Comparison of ENCODE assay signal across 11 cellular contexts in genomic region chr5:124655211-124655880, GRCh38.
A peak's percentile ranks its signal among the peaks of the same experiment; 100 is the strongest.
DNase-seq lines count a peak whose midpoint lies in the region; ATAC-seq and TF ChIP-seq lines count a peak whose summit lies in the region.
"Had no signal": no experiment of that assay in that cellular context is flagged by ENCODE, and none has a peak within 500 bp of the region (broad histone marks: within the 10 kb centered on the region; RNA-seq: fewer than 3 reads in every experiment).

No MANE protein-coding gene starts in this region.

- TF ChIP-seq CTCF in 22Rv1 (IDR thresholded peaks at IDR 0.05) (no peak), foreskin keratinocyte (conservative IDR thresholded peaks at IDR 0.05) (no peak)

- H3K27ac Mint-ChIP-seq in T-cell = no peak overlapping the region
- H3K27ac Mint-ChIP-seq in activated naive CD4-positive, alpha-beta T cell treated with anti-CD3 and anti-CD28 coated beads, Interleukin-2, amount 10 ng/mL, durations not matched to agents 7 days and 5 days = no peak overlapping the region
- H3K27ac Mint-ChIP-seq: dendritic cell treated with granulocyte-macrophage colony-stimulating factor and Interleukin-4, amounts not matched to agents 40 ng/mL and 50 ng/mL, for 4 days had no signal

- H3K27me3 ChIP-seq in SJCRH30 (no peaks in the 10 kb centered on the region), foreskin keratinocyte (no peaks in the 10 kb centered on the region)

- ATAC-seq in GM18909 (IDR thresholded peaks at IDR 0.05; ENCODE audit: poor library complexity, unreplicated experiment) (peak; percentile 7), foreskin keratinocyte (peak; percentile 59), T-cell (replicated peaks in 1 of 4) (no peak), HG02610 (IDR thresholded peaks at IDR 0.05; ENCODE audit: unreplicated experiment) (no peak)

- no peak overlapping the region for H3K4me3 Mint-ChIP-seq in T-cell
- H3K4me3 Mint-ChIP-seq in activated naive CD4-positive, alpha-beta T cell treated with anti-CD3 and anti-CD28 coated beads, Interleukin-2, amount 10 ng/mL, durations not matched to agents 7 days and 5 days = no peak overlapping the region
- H3K4me3 Mint-ChIP-seq: dendritic cell treated with granulocyte-macrophage colony-stimulating factor and Interleukin-4, amounts not matched to agents 40 ng/mL and 50 ng/mL, for 4 days had no signal

- DNase-seq in SJCRH30 (no peak), foreskin keratinocyte (no peak), T-cell (no peak)
- no peak for DNase-seq in activated CD4-positive, alpha-beta T cell treated with anti-CD3 and anti-CD28 coated beads for 48 hours
- DNase-seq in activated naive CD4-positive, alpha-beta T cell treated with anti-CD3 and anti-CD28 coated beads, Interleukin-2, amount 10 ng/mL, durations not matched to agents 7 days and 5 days = no peak
- DNase-seq: DND-41; NK-92 treated with Interleukin-12 subunit alpha and Interleukin-12 subunit beta, amount 100 ng/mL, for 24 hours had no signal

- no peaks in the 10 kb centered on the region for H3K9me3 ChIP-seq in SJCRH30 (replicated peaks)

- H3K4me3 ChIP-seq in SJCRH30 = no peak overlapping the region; the same call in 1 of the 2 replicates

- peaks cover 12 to 13% (median 12%) of the 10 kb centered on the region in 3 donors for H3K4me1 Mint-ChIP-seq in T-cell
- H3K4me1 Mint-ChIP-seq in activated naive CD4-positive, alpha-beta T cell treated with anti-CD3 and anti-CD28 coated beads, Interleukin-2, amount 10 ng/mL, durations not matched to agents 7 days and 5 days = peaks cover 4% of the 10 kb centered on the region

- POLR2A ChIA-PET in T-cell (lab: Charles Lee) = no interaction called here

- CTCF ChIA-PET in T-cell (lab: Charles Lee) = no interaction called here
- CTCF ChIA-PET in activated naive CD4-positive, alpha-beta T cell treated with anti-CD3 and anti-CD28 coated beads, Interleukin-2, amount 10 ng/mL, durations not matched to agents 7 days and 5 days (lab: Charles Lee) = no interaction called here

- H3K27me3 Mint-ChIP-seq in T-cell = peaks cover 22 to 41% of the 10 kb centered on the region in 2 donors
- peaks cover 20% of the 10 kb centered on the region for H3K27me3 Mint-ChIP-seq in activated naive CD4-positive, alpha-beta T cell treated with anti-CD3 and anti-CD28 coated beads, Interleukin-2, amount 10 ng/mL, durations not matched to agents 7 days and 5 days

- H3K36me3 Mint-ChIP-seq in T-cell = no peaks in the 10 kb centered on the region
- no peaks in the 10 kb centered on the region for H3K36me3 Mint-ChIP-seq in activated naive CD4-positive, alpha-beta T cell treated with anti-CD3 and anti-CD28 coated beads, Interleukin-2, amount 10 ng/mL, durations not matched to agents 7 days and 5 days

- H3K36me3 ChIP-seq in SJCRH30 = no peaks in the 10 kb centered on the region

- H3K9me3 Mint-ChIP-seq in T-cell = no peaks in the 10 kb centered on the region
- no peaks in the 10 kb centered on the region for H3K9me3 Mint-ChIP-seq in activated naive CD4-positive, alpha-beta T cell treated with anti-CD3 and anti-CD28 coated beads, Interleukin-2, amount 10 ng/mL, durations not matched to agents 7 days and 5 days
- H3K9me3 Mint-ChIP-seq: dendritic cell treated with granulocyte-macrophage colony-stimulating factor and Interleukin-4, amounts not matched to agents 40 ng/mL and 50 ng/mL, for 4 days had no signal

- H3K4me1 ChIP-seq in SJCRH30 (peaks cover 47% of the 10 kb centered on the region), foreskin keratinocyte (peaks cover 20% of the 10 kb centered on the region)

- H3K27ac ChIP-seq in 22Rv1 (peak overlapping the region; percentile 77), SJCRH30 (peak overlapping the region; percentile 84), foreskin keratinocyte (peak overlapping the region; percentile 37)

Comparison
In these comparisons a context has a peak if more than half of its experiments do, and no peak if none do; other contexts are left out.
1. ATAC-seq: peak in GM18909 (single experiment) and foreskin keratinocyte (single experiment); none in T-cell (0 of 4) and HG02610 (single experiment).
2. Peak in every context shown above with its lines, with median percentiles within 50 percentile points of each other: H3K27ac ChIP-seq.